8 cellular contexts compared by ENCODE assay signal in the genomic region with DNA sequence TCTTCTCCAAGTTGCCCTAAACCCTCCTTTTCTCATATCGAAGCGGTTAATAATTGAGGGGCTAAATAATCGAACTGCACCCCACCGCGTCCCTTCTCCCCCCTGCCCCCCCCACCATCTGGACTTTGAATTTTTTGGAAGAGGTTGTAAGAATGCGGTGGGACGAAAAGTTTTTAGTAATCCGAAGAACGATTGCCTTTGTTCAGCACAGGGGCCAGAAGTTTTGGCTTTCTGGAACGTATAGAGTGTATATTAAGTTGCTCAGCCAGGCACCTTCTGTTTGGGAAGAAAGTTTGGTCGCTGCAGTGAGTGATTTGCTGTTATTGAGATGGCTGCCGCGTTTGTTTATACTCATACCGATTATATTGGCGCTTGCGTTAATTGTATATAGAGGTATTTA. TPM values are rescaled to one million over a fixed set of nuclear protein-coding genes. Genes with fewer than 3 reads are reported as not detected.
A peak's percentile ranks its signal among the peaks of the same experiment; 100 is the strongest.
DNase-seq lines count a peak whose midpoint lies in the region; ATAC-seq and TF ChIP-seq lines count a peak whose summit lies in the region.

No MANE protein-coding gene starts in this region.

- H3K4me3 ChIP-seq in BJ (ENCODE audit: low read depth, low read length) (peak overlapping the region; percentile 62), HUES48 (ENCODE audit: low read depth, low read length) (peak overlapping the region; percentile 72), iPS-20b (ENCODE audit: low read length) (peak overlapping the region; percentile 77)

- H3K36me3 ChIP-seq in BJ (ENCODE audit: control insufficient read depth, insufficient read depth, low read length), result no peaks in the 10 kb centered on the region; the same call in 1 of the 2 replicates
- no peaks in the 10 kb centered on the region; the same call in 1 of the 2 replicates for H3K36me3 ChIP-seq in HUES48 (ENCODE audit: control insufficient read depth, insufficient read depth, low read length)
- no peaks in the 10 kb centered on the region for H3K36me3 ChIP-seq in iPS-20b (ENCODE audit: insufficient read depth, low read depth, low read length)

- peaks cover 11 to 17% of the 10 kb centered on the region in 2 donors for H3K36me3 Mint-ChIP-seq in activated naive CD4-positive, alpha-beta T cell treated with anti-CD3 and anti-CD28 coated beads, Interleukin-2, amount 50 U/mL, for 72 hours
- H3K36me3 Mint-ChIP-seq in stimulated activated memory B cell treated with anti-CD40 and anti-IgM and Interleukin-4, amounts not matched to agents 10 μg/mL and 1 μg/mL and 100 μg/mL, for 72 hours, result peaks cover 16% of the 10 kb centered on the region

- POLR2A ChIA-PET in BJ (lab: Charles Lee), result no interaction called here

- no peaks in the 10 kb centered on the region for H3K9me3 Mint-ChIP-seq in activated naive CD4-positive, alpha-beta T cell treated with anti-CD3 and anti-CD28 coated beads, Interleukin-2, amount 50 U/mL, for 72 hours
- no peaks in the 10 kb centered on the region for H3K9me3 Mint-ChIP-seq in stimulated activated memory B cell treated with anti-CD40 and anti-IgM and Interleukin-4, amounts not matched to agents 10 μg/mL and 1 μg/mL and 100 μg/mL, for 72 hours

- H3K9me3 ChIP-seq in HUES48 (ENCODE audit: control insufficient read depth, insufficient read depth, low read length), result no peaks in the 10 kb centered on the region
- H3K9me3 ChIP-seq in iPS-20b (ENCODE audit: insufficient read depth, low read depth, low read length), result no peaks in the 10 kb centered on the region

- no peak for TF ChIP-seq CTCF in BJ (IDR thresholded peaks at IDR 0.05; ENCODE audit: insufficient read depth, low read depth, low read length)

- H3K27ac ChIP-seq in HUES48 (ENCODE audit: low read depth, low read length), result peak overlapping the region; percentile 98
- peak overlapping the region; percentile 95 for H3K27ac ChIP-seq in iPS-20b (ENCODE audit: low read length)

- DNase-seq in BJ (ENCODE audit: low read depth) (no peak), GOT3 (lab: John Stamatoyannopoulos, UW) (no peak), NOMO-1 treated with dmso at 0.1 percent for 144 hours (lab: John Stamatoyannopoulos, UW; ENCODE audit: unreplicated experiment) (no peak)
- DNase-seq in activated naive CD4-positive, alpha-beta T cell treated with anti-CD3 and anti-CD28 coated beads, Interleukin-2, amount 50 U/mL, for 72 hours (ENCODE audit: low spot score in 2 of 2), result no peak

- H3K4me3 Mint-ChIP-seq in stimulated activated memory B cell treated with anti-CD40 and anti-IgM and Interleukin-4, amounts not matched to agents 10 μg/mL and 1 μg/mL and 100 μg/mL, for 72 hours, result peak overlapping the region; percentile 99

- H3K4me1 ChIP-seq in HUES48 (ENCODE audit: control insufficient read depth, insufficient read depth, low read length), result peaks cover 17% of the 10 kb centered on the region
- H3K4me1 ChIP-seq in iPS-20b (ENCODE audit: insufficient read depth, low read length), result peaks cover 5% of the 10 kb centered on the region; the same call in 1 of the 2 replicates

- no peaks in the 10 kb centered on the region for H3K27me3 Mint-ChIP-seq in stimulated activated memory B cell treated with anti-CD40 and anti-IgM and Interleukin-4, amounts not matched to agents 10 μg/mL and 1 μg/mL and 100 μg/mL, for 72 hours

- no peaks in the 10 kb centered on the region for H3K27me3 ChIP-seq in BJ (ENCODE audit: control insufficient read depth, insufficient read depth, low read length)
- H3K27me3 ChIP-seq in HUES48 (ENCODE audit: control insufficient read depth, insufficient read depth, low read length), result peaks cover 23% of the 10 kb centered on the region
- H3K27me3 ChIP-seq in iPS-20b (ENCODE audit: insufficient read depth, low read length), result peaks cover 25% of the 10 kb centered on the region

- ATAC-seq in activated naive CD4-positive, alpha-beta T cell treated with anti-CD3 and anti-CD28 coated beads, Interleukin-2, amount 50 U/mL, for 72 hours, result no peak
- ATAC-seq in stimulated activated memory B cell treated with anti-CD40 and anti-IgM and Interleukin-4, amounts not matched to agents 10 μg/mL and 1 μg/mL and 100 μg/mL, for 72 hours, result no peak
- ATAC-seq in HG02759 (IDR thresholded peaks at IDR 0.05; ENCODE audit: unreplicated experiment), result no peak

- peak overlapping the region; percentile 92 to 97 for H3K27ac Mint-ChIP-seq in activated naive CD4-positive, alpha-beta T cell treated with anti-CD3 and anti-CD28 coated beads, Interleukin-2, amount 50 U/mL, for 72 hours
- H3K27ac Mint-ChIP-seq in stimulated activated memory B cell treated with anti-CD40 and anti-IgM and Interleukin-4, amounts not matched to agents 10 μg/mL and 1 μg/mL and 100 μg/mL, for 72 hours, result peak overlapping the region; percentile 98

- H3K9ac ChIP-seq in HUES48 (ENCODE audit: low read depth, low read length), result peak overlapping the region; percentile 94
- H3K9ac ChIP-seq in iPS-20b (ENCODE audit: low read depth, low read length), result peak overlapping the region; percentile 92

- CTCF ChIA-PET in BJ (lab: Yijun Ruan, JAX), result interaction anchor here (0.7 to 1.3 kb wide), 3 partner anchors 52 to 135 kb away, joined by 3 to 4 read pairs (median 3); no protein-coding TSS in a partner anchor

- H3K4me1 Mint-ChIP-seq in stimulated activated memory B cell treated with anti-CD40 and anti-IgM and Interleukin-4, amounts not matched to agents 10 μg/mL and 1 μg/mL and 100 μg/mL, for 72 hours, result peaks cover 32% of the 10 kb centered on the region

RNA-seq across cellular contexts. Expression of gene ERBIN, which starts 0.5 kb away (rescaled TPM):
- polyA plus RNA-seq in BJ (2011; rRNA removed), result 26.0 and 56.0 TPM in 2 replicates
- 47.2 and 53.8 TPM in 2 replicates for polyA minus RNA-seq in BJ (2011; rRNA and poly(A)+ RNA removed)
- total RNA-seq in activated naive CD4-positive, alpha-beta T cell treated with anti-CD3 and anti-CD28 coated beads, Interleukin-2, amount 50 U/mL, for 72 hours, result 10 to 100 TPM; 46.1 to 55.2 TPM
